In the genomic region with DNA sequence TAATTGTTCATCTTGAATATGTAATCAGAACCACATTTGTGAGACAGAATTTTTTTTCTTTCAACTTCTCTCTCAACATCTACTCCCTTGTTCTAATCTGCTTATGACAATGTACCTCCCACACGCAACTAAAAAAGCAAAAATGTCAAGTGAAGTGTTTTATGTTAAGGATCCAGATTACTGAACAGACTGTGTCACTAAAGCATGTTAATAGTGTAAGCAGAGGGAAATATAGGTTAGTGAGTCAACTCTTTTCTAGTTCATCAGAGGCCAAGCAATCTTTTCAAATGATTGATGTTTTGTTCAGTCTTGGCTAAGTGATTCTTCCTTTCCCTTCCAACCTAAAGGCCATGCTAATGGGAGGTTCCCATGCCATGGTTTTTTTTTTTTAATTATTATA, we compare ENCODE assay signal across 1 cellular context.
TF ChIP-seq lines count a peak whose summit lies in the region.

No MANE protein-coding gene starts in this region.

TF ChIP-seq in A549, 52 proteins besides CTCF, POLR2A, EP300 and RAD21:
- TF ChIP-seq ZSCAN20 (CRISPR knock-in tag; IDR thresholded peaks at IDR 0.05) (no peak), NFE2L2 (conservative IDR thresholded peaks at IDR 0.05; ENCODE audit: low read length) (no peak), TP53 (CRISPR knock-in tag; IDR thresholded peaks at IDR 0.05) (no peak), FOXS1 (CRISPR knock-in tag; IDR thresholded peaks at IDR 0.05) (no peak), EHMT2 (IDR thresholded peaks at IDR 0.05; ENCODE audit: low read depth) (no peak), TFCP2L1 (CRISPR knock-in tag; IDR thresholded peaks at IDR 0.05) (no peak), NR3C1 (IDR thresholded peaks at IDR 0.05) (no peak), MYC (IDR thresholded peaks at IDR 0.05; ENCODE audit: borderline replicate concordance, low read length) (no peak), ESRRA (IDR thresholded peaks at IDR 0.05; ENCODE audit: borderline replicate concordance, low read length) (no peak), FOSL2 (IDR thresholded peaks at IDR 0.05) (no peak), FOSL2 (CRISPR knock-in tag; IDR thresholded peaks at IDR 0.05) (no peak)
- TF ChIP-seq, protein P1, sequence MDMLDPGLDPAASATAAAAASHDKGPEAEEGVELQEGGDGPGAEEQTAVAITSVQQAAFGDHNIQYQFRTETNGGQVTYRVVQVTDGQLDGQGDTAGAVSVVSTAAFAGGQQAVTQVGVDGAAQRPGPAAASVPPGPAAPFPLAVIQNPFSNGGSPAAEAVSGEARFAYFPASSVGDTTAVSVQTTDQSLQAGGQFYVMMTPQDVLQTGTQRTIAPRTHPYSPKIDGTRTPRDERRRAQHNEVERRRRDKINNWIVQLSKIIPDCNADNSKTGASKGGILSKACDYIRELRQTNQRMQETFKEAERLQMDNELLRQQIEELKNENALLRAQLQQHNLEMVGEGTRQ (IDR thresholded peaks at IDR 0.05), result no peak
